In the genomic region with DNA sequence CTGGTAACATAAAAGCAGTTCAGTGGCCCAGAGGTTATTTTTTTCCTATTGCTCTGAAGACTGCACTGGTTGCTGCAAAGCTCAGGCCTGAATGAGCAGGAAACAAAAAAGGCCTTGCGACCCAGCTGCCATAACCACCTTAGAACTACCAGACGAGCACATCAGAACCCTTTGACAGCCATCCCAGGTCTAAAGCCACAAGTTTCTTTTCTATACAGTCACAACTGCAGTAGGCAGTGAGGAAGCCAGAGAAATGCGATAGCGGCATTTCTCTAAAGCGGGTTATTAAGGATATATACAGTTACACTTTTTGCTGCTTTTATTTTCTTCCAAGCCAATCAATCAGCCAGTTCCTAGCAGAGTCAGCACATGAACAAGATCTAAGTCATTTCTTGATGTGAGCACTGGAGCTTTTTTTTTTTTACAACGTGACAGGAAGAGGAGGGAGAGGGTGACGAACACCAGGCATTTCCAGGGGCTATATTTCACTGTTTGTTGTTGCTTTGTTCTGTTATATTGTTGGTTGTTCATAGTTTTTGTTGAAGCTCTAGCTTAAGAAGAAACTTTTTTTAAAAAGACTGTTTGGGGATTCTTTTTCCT, we compare ENCODE assay signal across 10 cellular contexts. TPM values are rescaled to one million over a fixed set of nuclear protein-coding genes. Genes with fewer than 3 reads are reported as not detected.
DNase-seq lines count a peak whose midpoint lies in the region; ATAC-seq and TF ChIP-seq lines count a peak whose summit lies in the region.
"Had no signal": no experiment of that assay in that cellular context is flagged by ENCODE, and none has a peak within 500 bp of the region (broad histone marks: within the 10 kb centered on the region; RNA-seq: fewer than 3 reads in every experiment).

No MANE protein-coding gene starts in this region.

- 46 to 74% (median 50%) methylated on average over 7 of the region's 7 CpGs for WGBS in psoas muscle, 3 donors

- intact Hi-C loops in psoas muscle (cut with DNase I) = no loop called here

- no peak overlapping the region for H3K4me3 Mint-ChIP-seq in activated CD8-positive, alpha-beta memory T cell treated with anti-CD3 and anti-CD28 coated beads, Interleukin-2, amount 10 ng/mL, durations not matched to agents 7 days and 5 days
- no peak overlapping the region for H3K4me3 Mint-ChIP-seq in T-helper 17 cell

- no peaks in the 10 kb centered on the region for H3K9me3 Mint-ChIP-seq in activated CD8-positive, alpha-beta memory T cell treated with anti-CD3 and anti-CD28 coated beads, Interleukin-2, amount 10 ng/mL, durations not matched to agents 7 days and 5 days (ENCODE audit: low read depth)

- H3K27ac ChIP-seq in SK-N-MC (peak overlapping the region; percentile 27; the same call in 1 of the 2 replicates), fibroblast of lung (ENCODE audit: insufficient read depth, low read length) (peak overlapping the region; percentile 43), psoas muscle (peak overlapping the region; percentile 62)
- H3K27ac ChIP-seq: neutrophil, SJCRH30 had no signal

- H3K27me3 ChIP-seq in fibroblast of lung (ENCODE audit: control insufficient read depth, insufficient read depth, low read length) (no peaks in the 10 kb centered on the region), psoas muscle (ENCODE audit: insufficient read depth in 3 of 3, low read length in 2 of 3) (no peaks in the 10 kb centered on the region)
- H3K27me3 ChIP-seq: neutrophil, SJCRH30 had no signal

- H2AFZ ChIP-seq in fibroblast of lung (ENCODE audit: low read length) = no peak overlapping the region

- no peak for TF ChIP-seq CTCF in fibroblast of lung (conservative IDR thresholded peaks at IDR 0.05 in 1 of 2, IDR thresholded peaks at IDR 0.05 in 1 of 2; ENCODE audit: low read depth in 1 of 2, low read length in 2 of 2)
- no peak for TF ChIP-seq CTCF in psoas muscle (IDR thresholded peaks at IDR 0.05)

- ATAC-seq in activated CD8-positive, alpha-beta memory T cell treated with anti-CD3 and anti-CD28 coated beads, Interleukin-2, amount 10 ng/mL, durations not matched to agents 7 days and 5 days = no peak
- peak in 3 of 4 donors; percentile 29 to 50 (median 48) for ATAC-seq in psoas muscle
- ATAC-seq in GM21717 (IDR thresholded peaks at IDR 0.05; ENCODE audit: unreplicated experiment) = no peak
- no peak for ATAC-seq in T-helper 17 cell
- no peak for ATAC-seq in HG02642 (IDR thresholded peaks at IDR 0.05; ENCODE audit: poor library complexity, unreplicated experiment)

- peaks cover 61% of the 10 kb centered on the region for H3K36me3 ChIP-seq in SK-N-MC (ENCODE audit: insufficient read depth, low read length)
- peaks cover 9% of the 10 kb centered on the region for H3K36me3 ChIP-seq in fibroblast of lung (ENCODE audit: control insufficient read depth, insufficient read depth, low read length)
- H3K36me3 ChIP-seq in psoas muscle (ENCODE audit: insufficient read depth in 1 of 2, low read depth in 1 of 2) = peaks cover 7 to 98% of the 10 kb centered on the region in 2 donors

- H3K9me3 ChIP-seq in SK-N-MC (ENCODE audit: low read depth, low read length) (no peaks in the 10 kb centered on the region), fibroblast of lung (ENCODE audit: control insufficient read depth, insufficient read depth, low read depth, low read length) (no peaks in the 10 kb centered on the region), psoas muscle (no peaks in the 10 kb centered on the region), T-helper 17 cell (ENCODE audit: control insufficient read depth, low read length, poor library complexity, severe bottlenecking) (no peaks in the 10 kb centered on the region)
- H3K9me3 ChIP-seq: neutrophil, SJCRH30 had no signal

- H3K4me3 ChIP-seq in SK-N-MC = no peak overlapping the region
- H3K4me3 ChIP-seq in fibroblast of lung (replicated peaks in 1 of 4; ENCODE audit: control extremely low read depth in 1 of 4, insufficient read depth in 1 of 4, low read depth in 3 of 4, low read length in 4 of 4) = no peak overlapping the region
- no peak overlapping the region for H3K4me3 ChIP-seq in psoas muscle
- H3K4me3 ChIP-seq: SJCRH30 had no signal

- H4K20me1 ChIP-seq in fibroblast of lung (ENCODE audit: control insufficient read depth, extremely low read depth, insufficient read depth, low read length) = no peaks in the 10 kb centered on the region

- H3K79me2 ChIP-seq in fibroblast of lung (ENCODE audit: control insufficient read depth, insufficient read depth, low read length) = no peaks in the 10 kb centered on the region

- no peak overlapping the region for H3K4me2 ChIP-seq in fibroblast of lung (ENCODE audit: extremely low read depth, insufficient read depth, low read length)

- CTCF ChIA-PET in activated CD8-positive, alpha-beta memory T cell treated with anti-CD3 and anti-CD28 coated beads, Interleukin-2, amount 10 ng/mL, durations not matched to agents 7 days and 5 days (lab: Charles Lee) = interaction anchor here (0.7 kb wide), 1 partner anchor 22 kb away, joined by 3 read pairs; no protein-coding TSS in a partner anchor

- H3K9ac ChIP-seq in SK-N-MC (ENCODE audit: insufficient read length) = no peak overlapping the region
- H3K9ac ChIP-seq in fibroblast of lung (ENCODE audit: insufficient read depth, low read length) = no peak overlapping the region

- peak overlapping the region; percentile 54 for H3K27ac Mint-ChIP-seq in activated CD8-positive, alpha-beta memory T cell treated with anti-CD3 and anti-CD28 coated beads, Interleukin-2, amount 10 ng/mL, durations not matched to agents 7 days and 5 days
- H3K27ac Mint-ChIP-seq in T-helper 17 cell = no peak overlapping the region

- H3K4me1 ChIP-seq in fibroblast of lung (ENCODE audit: control insufficient read depth, extremely low read depth, insufficient read depth, low read length) = no peaks in the 10 kb centered on the region
- peaks cover 11% of the 10 kb centered on the region for H3K4me1 ChIP-seq in psoas muscle
- H3K4me1 ChIP-seq: SJCRH30 had no signal

- H3K4me1 Mint-ChIP-seq in activated CD8-positive, alpha-beta memory T cell treated with anti-CD3 and anti-CD28 coated beads, Interleukin-2, amount 10 ng/mL, durations not matched to agents 7 days and 5 days = peaks cover 4% of the 10 kb centered on the region
- H3K4me1 Mint-ChIP-seq in T-helper 17 cell = peaks cover 7% of the 10 kb centered on the region

- no peaks in the 10 kb centered on the region for H3K27me3 Mint-ChIP-seq in activated CD8-positive, alpha-beta memory T cell treated with anti-CD3 and anti-CD28 coated beads, Interleukin-2, amount 10 ng/mL, durations not matched to agents 7 days and 5 days
- no peaks in the 10 kb centered on the region for H3K27me3 Mint-ChIP-seq in T-helper 17 cell

- H3K36me3 Mint-ChIP-seq in activated CD8-positive, alpha-beta memory T cell treated with anti-CD3 and anti-CD28 coated beads, Interleukin-2, amount 10 ng/mL, durations not matched to agents 7 days and 5 days = peaks cover 20% of the 10 kb centered on the region
- H3K36me3 Mint-ChIP-seq in T-helper 17 cell (ENCODE audit: low read depth) = peaks cover 15% of the 10 kb centered on the region

- DNase-seq in activated CD8-positive, alpha-beta memory T cell treated with anti-CD3 and anti-CD28 coated beads, Interleukin-2, amount 10 ng/mL, durations not matched to agents 7 days and 5 days = no peak
- no peak for DNase-seq in activated CD8-positive, alpha-beta memory T cell treated with anti-CD3 and anti-CD28 coated beads, Interleukin-2, amount 50 U/mL, for 48 hours
- no peak for DNase-seq in SK-N-MC (ENCODE audit: low read depth, low spot score)
- DNase-seq in fibroblast of lung (ENCODE audit: low read depth in 2 of 2) = peak; percentile 38 to 43
- DNase-seq in psoas muscle = no peak
- no peak for DNase-seq in T-helper 17 cell
- DNase-seq: SJCRH30 had no signal

RNA-seq across cellular contexts. Expression of gene FEZ2, which starts 48.8 kb away (rescaled TPM):
- total RNA-seq in activated CD8-positive, alpha-beta memory T cell treated with anti-CD3 and anti-CD28 coated beads, Interleukin-2, amount 10 ng/mL, durations not matched to agents 7 days and 5 days = 10 to 100 TPM in 1 of 2 experiments, 1 to 10 TPM in 1; 9.9 to 13.3 TPM
- 55.2 and 64.7 TPM in 2 replicates for total RNA-seq in fibroblast of lung
- polyA plus RNA-seq in fibroblast of lung = 59.7 and 86.9 TPM in 2 replicates
- 56.6 and 73.1 TPM in 2 replicates for polyA plus RNA-seq in fibroblast of lung (2012)
- polyA minus RNA-seq in fibroblast of lung (ENCODE audit: low replicate concordance) = 4.0 and 7.9 TPM in 2 replicates
- 100 to 1,000 TPM in 3 of 4 donors, 10 to 100 TPM in 1; 61.5 to 291 (median 181) TPM for total RNA-seq in psoas muscle
- 100 to 1,000 TPM in 2 of 3 donors, 10 to 100 TPM in 1; 69.0 to 240 (median 151) TPM for polyA plus RNA-seq in psoas muscle
- total RNA-seq in T-helper 17 cell = 10 to 100 TPM; 11.4 to 15.5 TPM

Comparison
In these comparisons a context has a peak if more than half of its experiments do, and no peak if none do; other contexts are left out.
1. ATAC-seq: peak in psoas muscle (3 of 4); none in activated CD8-positive, alpha-beta memory T cell treated with anti-CD3 and anti-CD28 coated beads, Interleukin-2, amount 10 ng/mL, durations not matched to agents 7 days and 5 days (single experiment), GM21717 (single experiment), T-helper 17 cell (single experiment) and HG02642 (single experiment).
2. DNase-seq: peak in fibroblast of lung (2 of 2); none in activated CD8-positive, alpha-beta memory T cell treated with anti-CD3 and anti-CD28 coated beads, Interleukin-2, amount 10 ng/mL, durations not matched to agents 7 days and 5 days (single experiment), activated CD8-positive, alpha-beta memory T cell treated with anti-CD3 and anti-CD28 coated beads, Interleukin-2, amount 50 U/mL, for 48 hours (single experiment), SK-N-MC (single experiment), psoas muscle (0 of 2) and T-helper 17 cell (0 of 3).
3. Peak in every context shown above with its lines, with median percentiles within 50 percentile points of each other: H3K27ac ChIP-seq.